Comparison of ENCODE assay signal across 10 cellular contexts in genomic region chr10:43822509-43823236, GRCh38.
DNase-seq lines count a peak whose midpoint lies in the region; ATAC-seq and TF ChIP-seq lines count a peak whose summit lies in the region.
"Had no signal": no experiment of that assay in that cellular context is flagged by ENCODE, and none has a peak within 500 bp of the region (broad histone marks: within the 10 kb centered on the region; RNA-seq: fewer than 3 reads in every experiment).

No MANE protein-coding gene starts in this region.

- no peak for TF ChIP-seq POLR2A in transverse colon (IDR thresholded peaks at IDR 0.05)

- 46 to 70% methylated on average over 3 to 9 of the region's 9 CpGs for WGBS in transverse colon (ENCODE audit: low coverage in 1 of 2), 2 donors
- WGBS in endodermal cell (ENCODE audit: insufficient coverage in 1 of 2, insufficient read length in 1 of 2), 2 experiments, result 91 to 98% methylated on average over 6 to 9 of the region's 9 CpGs

- H3K27ac ChIP-seq in left ventricle myocardium inferior (replicated peaks) (peak overlapping the region; percentile 91), transverse colon (peak overlapping the region in 3 of 4 donors; percentile 31 to 67 (median 45)), endodermal cell (ENCODE audit: low read depth, low read length) (no peak overlapping the region)

- TF ChIP-seq CTCF in left ventricle myocardium inferior (IDR thresholded peaks at IDR 0.05; ENCODE audit: borderline replicate concordance) (no peak), transverse colon (IDR thresholded peaks at IDR 0.05) (no peak), endodermal cell (conservative IDR thresholded peaks at IDR 0.05) (no peak)

- no peak for DNase-seq in activated naive CD4-positive, alpha-beta T cell treated with anti-CD3 and anti-CD28 coated beads, Interleukin-2, amount 50 U/mL, for 72 hours (ENCODE audit: low spot score in 2 of 2)
- no peak for DNase-seq in activated naive CD4-positive, alpha-beta T cell treated with anti-CD3 and anti-CD28 coated beads, Interleukin-2, amount 50 U/mL, for 16 hours
- peak; percentile 45 for DNase-seq in MG63
- DNase-seq in left ventricle myocardium inferior, result no peak
- DNase-seq in transverse colon, result no peak
- DNase-seq in AML-193 (lab: John Stamatoyannopoulos, UW), result no peak
- no peak for DNase-seq in endodermal cell
- no peak for DNase-seq in stimulated activated CD4-positive, alpha-beta T cell treated with anti-CD3 and anti-CD28 coated beads, Interleukin-2, amount 100 ng/mL, for 48 hours
- DNase-seq: small intestine had no signal

- H3K27me3 ChIP-seq in MG63, result no peaks in the 10 kb centered on the region
- no peaks in the 10 kb centered on the region for H3K27me3 ChIP-seq in left ventricle myocardium inferior (ENCODE audit: low read depth)
- H3K27me3 ChIP-seq in transverse colon, result no peaks in the 10 kb centered on the region
- no peaks in the 10 kb centered on the region for H3K27me3 ChIP-seq in endodermal cell (ENCODE audit: control insufficient read depth, insufficient read depth, low read length, poor library complexity, severe bottlenecking)

- H3K36me3 ChIP-seq in MG63, result no peaks in the 10 kb centered on the region; the same call in 1 of the 2 replicates
- no peaks in the 10 kb centered on the region for H3K36me3 ChIP-seq in left ventricle myocardium inferior
- no peaks in the 10 kb centered on the region for H3K36me3 ChIP-seq in transverse colon
- no peaks in the 10 kb centered on the region for H3K36me3 ChIP-seq in endodermal cell (ENCODE audit: control insufficient read depth, insufficient read depth, low read length)

- no peak overlapping the region for H3K9ac ChIP-seq in endodermal cell (ENCODE audit: extremely low read depth, low read length, poor library complexity, severe bottlenecking)

- H3K9me3 Mint-ChIP-seq in activated naive CD4-positive, alpha-beta T cell treated with anti-CD3 and anti-CD28 coated beads, Interleukin-2, amount 50 U/mL, for 72 hours, result peaks cover 0 to 5% of the 10 kb centered on the region in 2 donors
- no peaks in the 10 kb centered on the region for H3K9me3 Mint-ChIP-seq in endodermal cell
- H3K9me3 Mint-ChIP-seq: activated T-helper 2 cell treated with anti-CD3 and anti-CD28 coated beads, Interferon-gamma antibody, Interleukin-2, Interleukin-4, amounts not matched to agents 10 μg/mL and 5 μg/mL and 100 μg/mL, durations not matched to agents 14 hours and 24 hours and 36 hours had no signal

- H3K4me3 ChIP-seq in MG63, result no peak overlapping the region
- H3K4me3 ChIP-seq in left ventricle myocardium inferior, result no peak overlapping the region
- no peak overlapping the region for H3K4me3 ChIP-seq in transverse colon
- no peak overlapping the region for H3K4me3 ChIP-seq in endodermal cell (ENCODE audit: low read length)

- H3K4me1 ChIP-seq in left ventricle myocardium inferior (peaks cover 58% of the 10 kb centered on the region), transverse colon (peaks cover 0 to 10% (median 0%) of the 10 kb centered on the region in 4 donors), endodermal cell (ENCODE audit: control insufficient read depth, insufficient read depth, low read length) (no peaks in the 10 kb centered on the region)

- in situ Hi-C loops in transverse colon (cut with MboI; ENCODE audit: low pct_ligation_motif_present in 1 of 4, low pct_unique_long_range_greater_than_20kb in 1 of 4, low sequenced_read_pairs in 3 of 4), result no loop called here

- ATAC-seq in activated naive CD4-positive, alpha-beta T cell treated with anti-CD3 and anti-CD28 coated beads, Interleukin-2, amount 50 U/mL, for 72 hours, result peak; percentile 71 to 75

- H3K4me3 Mint-ChIP-seq in endodermal cell, result no peak overlapping the region

- H3K9me3 ChIP-seq in MG63 (peaks cover 2% of the 10 kb centered on the region; the same call in 1 of the 2 replicates), left ventricle myocardium inferior (replicated peaks) (peaks cover under 1% of the 10 kb centered on the region), transverse colon (no peaks in the 10 kb centered on the region), endodermal cell (ENCODE audit: control insufficient read depth, low read length) (no peaks in the 10 kb centered on the region)

- no peak for TF ChIP-seq EP300 in transverse colon (IDR thresholded peaks at IDR 0.05; ENCODE audit: low read depth)

- H3K4me1 Mint-ChIP-seq in endodermal cell, result peaks cover 5% of the 10 kb centered on the region

- H3K36me3 Mint-ChIP-seq in activated naive CD4-positive, alpha-beta T cell treated with anti-CD3 and anti-CD28 coated beads, Interleukin-2, amount 50 U/mL, for 72 hours, result no peaks in the 10 kb centered on the region
- no peaks in the 10 kb centered on the region for H3K36me3 Mint-ChIP-seq in endodermal cell (ENCODE audit: low read depth)

- H3K27me3 Mint-ChIP-seq in endodermal cell (ENCODE audit: insufficient read depth), result no peaks in the 10 kb centered on the region

- intact Hi-C loops in left ventricle myocardium inferior (cut with micrococcal nuclease) (no loop called here), transverse colon (cut with DNase I; ENCODE audit: low total_unique reads) (no loop called here)

- peak overlapping the region in 1 of 2 donors; percentile 46 for H3K27ac Mint-ChIP-seq in activated naive CD4-positive, alpha-beta T cell treated with anti-CD3 and anti-CD28 coated beads, Interleukin-2, amount 50 U/mL, for 72 hours
- no peak overlapping the region for H3K27ac Mint-ChIP-seq in endodermal cell
- H3K27ac Mint-ChIP-seq: activated T-helper 2 cell treated with anti-CD3 and anti-CD28 coated beads, Interferon-gamma antibody, Interleukin-2, Interleukin-4, amounts not matched to agents 10 μg/mL and 5 μg/mL and 100 μg/mL, durations not matched to agents 14 hours and 24 hours and 36 hours had no signal
